In the genomic region with DNA sequence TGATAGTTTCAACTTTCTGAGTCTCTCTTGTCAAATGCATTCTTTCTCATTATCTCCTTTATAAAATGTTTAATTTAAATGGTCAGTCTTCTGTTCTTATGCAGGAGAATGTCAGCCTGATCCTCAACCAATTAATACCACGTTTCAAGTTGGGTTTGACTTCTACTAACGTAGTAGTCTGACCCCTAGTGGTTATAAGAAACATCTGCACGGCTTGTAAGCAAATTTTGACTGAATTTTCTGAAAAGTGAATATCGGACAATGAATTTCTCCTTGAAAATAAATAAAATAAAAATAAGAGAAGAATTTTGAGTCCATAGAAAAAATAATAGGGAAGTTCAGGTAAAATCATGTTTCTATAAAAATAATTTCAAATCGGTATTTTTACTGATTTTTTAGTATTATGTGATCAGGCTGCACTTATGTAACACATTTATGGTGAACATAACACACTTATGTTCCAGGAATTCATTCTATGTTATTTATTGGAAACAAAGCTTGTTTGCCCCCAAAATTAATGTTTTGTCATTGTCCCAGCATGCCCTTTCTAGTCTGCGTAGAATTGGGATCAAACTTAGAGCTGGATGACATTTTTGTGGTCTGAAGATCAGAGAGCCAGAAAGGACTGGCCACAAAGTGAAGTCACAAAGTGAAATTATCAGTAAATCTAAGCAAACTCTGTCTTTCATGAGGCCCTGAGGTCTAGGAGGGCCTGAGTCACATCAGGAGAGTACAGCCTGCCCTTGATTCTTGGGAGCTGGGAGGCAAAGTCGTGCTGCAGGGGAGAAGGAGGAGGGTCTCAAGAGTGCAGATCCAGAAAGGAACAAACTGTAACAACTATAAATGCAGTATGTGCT, we compare ENCODE assay signal across 7 cellular contexts.
A peak's percentile ranks its signal among the peaks of the same experiment; 100 is the strongest.
DNase-seq lines count a peak whose midpoint lies in the region; ATAC-seq and TF ChIP-seq lines count a peak whose summit lies in the region.

No MANE protein-coding gene starts in this region.

- peak; percentile 60 for TF ChIP-seq CTCF in GM12873 (IDR thresholded peaks at IDR 0.05; ENCODE audit: insufficient read depth, low read depth, low read length, missing control alignments)
- peak; percentile 59 for TF ChIP-seq CTCF in LNCaP clone FGC (IDR thresholded peaks at IDR 0.05; ENCODE audit: control insufficient read depth, extremely low read depth, insufficient read depth)
- peak; percentile 34 to 88 (median 78) for TF ChIP-seq CTCF in Peyer's patch (IDR thresholded peaks at IDR 0.05)
- peak; percentile 91 for TF ChIP-seq CTCF in neural crest cell (conservative IDR thresholded peaks at IDR 0.05)

- no peak overlapping the region for H3K4me3 Mint-ChIP-seq in neural crest cell

- no peak for TF ChIP-seq POLR2A in Peyer's patch (IDR thresholded peaks at IDR 0.05)

- H3K27ac ChIP-seq in Peyer's patch = no peak overlapping the region

- peaks cover 0 to 4% of the 10 kb centered on the region in 2 donors for H3K27me3 ChIP-seq in Peyer's patch

- ATAC-seq in HG03442 (IDR thresholded peaks at IDR 0.05; ENCODE audit: unreplicated experiment) = no peak

- H3K27me3 Mint-ChIP-seq in neural crest cell (ENCODE audit: low read depth) = no peaks in the 10 kb centered on the region

- no peaks in the 10 kb centered on the region for H3K9me3 ChIP-seq in Peyer's patch

- H3K4me3 ChIP-seq in LNCaP clone FGC (ENCODE audit: low read depth, low read length) = no peak overlapping the region
- no peak overlapping the region for H3K4me3 ChIP-seq in Peyer's patch

- no peaks in the 10 kb centered on the region for H3K36me3 Mint-ChIP-seq in neural crest cell (ENCODE audit: low read depth)

- DNase-seq in LNCaP clone FGC (ENCODE audit: low read depth) = peak; percentile 17
- DNase-seq in Peyer's patch = no peak
- peak; percentile 29 for DNase-seq in epidermal melanocyte (ENCODE audit: insufficient read length, low spot score)
- no peak for DNase-seq in neural crest cell (ENCODE audit: low read depth, low spot score)
- no peak for DNase-seq in central memory CD4-positive, alpha-beta T cell

- no peaks in the 10 kb centered on the region for H3K9me3 Mint-ChIP-seq in neural crest cell

- H3K36me3 ChIP-seq in Peyer's patch = no peaks in the 10 kb centered on the region

- peaks cover 11% of the 10 kb centered on the region for H3K4me1 Mint-ChIP-seq in neural crest cell

- H3K27ac Mint-ChIP-seq in neural crest cell (ENCODE audit: unreplicated experiment) = no peak overlapping the region

- no peaks in the 10 kb centered on the region for H3K4me1 ChIP-seq in Peyer's patch

Comparison
In these comparisons a context has a peak if more than half of its experiments do, and no peak if none do; other contexts are left out.
1. DNase-seq: peak in LNCaP clone FGC (single experiment) and epidermal melanocyte (single experiment); none in Peyer's patch (0 of 3), neural crest cell (single experiment) and central memory CD4-positive, alpha-beta T cell (single experiment).
2. Peak in every context shown above with its lines, with median percentiles within 50 percentile points of each other: CTCF ChIP-seq.